In the genomic region with DNA sequence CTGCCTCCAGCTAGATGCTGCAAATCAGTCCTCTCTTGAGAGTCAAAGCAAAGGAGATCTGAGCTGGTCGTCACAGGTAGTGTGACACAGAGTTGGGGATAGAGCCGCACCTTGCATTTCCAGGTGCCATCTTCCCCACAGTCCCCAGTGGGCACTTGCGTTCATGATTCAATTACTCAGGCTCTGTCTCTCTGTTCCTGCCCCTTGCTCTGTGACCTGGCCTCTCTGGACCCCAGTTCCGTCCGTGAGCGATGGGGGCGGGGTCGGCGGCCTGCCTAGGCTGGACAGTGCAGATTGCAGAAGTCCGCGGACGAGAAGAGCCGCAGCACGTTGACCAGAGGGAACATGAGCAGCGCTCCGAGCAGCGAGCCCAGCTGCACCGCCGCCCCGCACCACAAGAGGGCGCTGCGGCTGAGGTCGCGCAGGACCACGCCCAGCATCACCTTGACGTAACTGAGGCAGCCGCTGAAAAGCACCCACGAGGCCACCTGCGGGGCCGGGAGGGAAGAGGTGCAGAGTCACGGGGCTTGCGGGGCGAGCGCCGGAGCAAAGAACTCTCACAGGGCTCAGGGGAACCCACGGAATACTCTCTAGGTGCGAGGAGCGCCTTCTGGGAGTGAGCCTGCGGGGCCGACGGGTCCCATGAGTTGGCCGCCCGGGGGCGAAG, we compare ENCODE assay signal across 8 cellular contexts. TPM values are rescaled to one million over a fixed set of nuclear protein-coding genes. Genes with fewer than 3 reads are reported as not detected.
DNase-seq lines count a peak whose midpoint lies in the region; ATAC-seq, FAIRE-seq and TF ChIP-seq lines count a peak whose summit lies in the region.

No MANE protein-coding gene starts in this region.

- peaks cover 13% of the 10 kb centered on the region; the same call in 1 of the 2 replicates for H3K27me3 ChIP-seq in SK-N-SH (ENCODE audit: insufficient read depth)

- no peak for TF ChIP-seq EP300 in SK-N-SH (IDR thresholded peaks at IDR 0.05; ENCODE audit: borderline replicate concordance in 1 of 2, low read depth in 1 of 2, low read length in 1 of 2)

- no peak overlapping the region for H2AFZ ChIP-seq in SK-N-SH (ENCODE audit: low read depth)

- no peak for TF ChIP-seq POLR2A in GM12891 (IDR thresholded peaks at IDR 0.05; ENCODE audit: low read depth, low read length)

- H4K20me1 ChIP-seq in SK-N-SH (ENCODE audit: insufficient read depth), result no peaks in the 10 kb centered on the region

- no peaks in the 10 kb centered on the region for H3K9me3 Mint-ChIP-seq in osteocyte (ENCODE audit: unreplicated experiment)

- H3K27me3 Mint-ChIP-seq in osteocyte (ENCODE audit: unreplicated experiment), result peaks cover 13% of the 10 kb centered on the region

- H3K27ac Mint-ChIP-seq in osteocyte (ENCODE audit: unreplicated experiment), result no peak overlapping the region

- H3K4me1 Mint-ChIP-seq in osteocyte (ENCODE audit: unreplicated experiment), result no peaks in the 10 kb centered on the region

- H3K36me3 Mint-ChIP-seq in osteocyte (ENCODE audit: unreplicated experiment), result no peaks in the 10 kb centered on the region

- CTCF ChIA-PET in SK-N-SH (lab: Yijun Ruan, JAX), result interaction anchor here (0.6 to 2.9 kb wide), 20 partner anchors 9 to 218 kb away, joined by 3 to 21 read pairs (median 4); no protein-coding TSS in a partner anchor

- no peak overlapping the region for H3K4me2 ChIP-seq in SK-N-SH

- POLR2A ChIA-PET in SK-N-SH (lab: Yijun Ruan, JAX), result interaction anchor here (0.8 kb wide), 1 partner anchor 240 kb away, joined by 3 read pairs; no protein-coding TSS in a partner anchor

- 63% methylated on average over 26 of the region's 44 CpGs for WGBS in SK-N-SH (ENCODE audit: low lambda C conversion rate)

- FAIRE-seq in GM12891 (lab: Jason Lieb, UNC), result peak; percentile 69

- TF ChIP-seq CTCF in SK-N-SH (IDR thresholded peaks at IDR 0.05), result peak; percentile 60
- TF ChIP-seq CTCF in epithelial cell of esophagus (IDR thresholded peaks at IDR 0.05; ENCODE audit: insufficient read depth, low read depth, low read length, missing control alignments), result peak; percentile 57
- TF ChIP-seq CTCF in osteocyte (IDR thresholded peaks at IDR 0.05), result peak; percentile 63

- peak; percentile 64 for DNase-seq in GM12891 (ENCODE audit: insufficient read length, low spot score)
- peak; percentile 78 for DNase-seq in SK-N-SH
- peak; percentile 18 for DNase-seq in epithelial cell of esophagus (ENCODE audit: low read depth)
- no peak for DNase-seq in osteocyte (ENCODE audit: extremely low spot score, unreplicated experiment)
- DNase-seq in NCI-H1092 (lab: John Stamatoyannopoulos, UW), result no peak
- DNase-seq in DMS79 treated with DMSO at 0.1 percent for 48 hours (lab: John Stamatoyannopoulos, UW), result no peak
- DNase-seq in Kasumi-1 (lab: John Stamatoyannopoulos, UW), result no peak

- no peaks in the 10 kb centered on the region for H3K9me2 ChIP-seq in SK-N-SH

- H3K4me3 ChIP-seq in SK-N-SH (ENCODE audit: low read depth in 2 of 2, low read length in 1 of 2) (peak overlapping the region in 1 of 2 experiments; percentile 32; a peak in 1 of 4 replicates), epithelial cell of esophagus (ENCODE audit: low read length) (no peak overlapping the region)

- no peak overlapping the region for H3K4me3 Mint-ChIP-seq in osteocyte (ENCODE audit: unreplicated experiment)

- H3K9me3 ChIP-seq in SK-N-SH, result no peaks in the 10 kb centered on the region

- no peaks in the 10 kb centered on the region for H3K79me2 ChIP-seq in SK-N-SH (ENCODE audit: insufficient read depth)

- H3K4me1 ChIP-seq in SK-N-SH (ENCODE audit: control insufficient read depth in 1 of 2, insufficient read depth in 2 of 2, low read depth in 1 of 2, low read length in 1 of 2), result peaks cover 0 to 3% of the 10 kb centered on the region in 2 experiments; a peak in 1 of 4 replicates

- no peak for ATAC-seq in HG03135 (IDR thresholded peaks at IDR 0.05; ENCODE audit: unreplicated experiment)

- no peak overlapping the region for H3K27ac ChIP-seq in SK-N-SH (ENCODE audit: low read depth in 2 of 2, low read length in 1 of 2)

- no peaks in the 10 kb centered on the region for H3F3A ChIP-seq in SK-N-SH (replicated peaks; ENCODE audit: insufficient read depth)

- H3K36me3 ChIP-seq in SK-N-SH (replicated peaks in 1 of 2; ENCODE audit: control insufficient read depth in 1 of 2, insufficient read depth in 2 of 2, low read length in 1 of 2), result no peaks in the 10 kb centered on the region

- TF ChIP-seq RAD21 in SK-N-SH (IDR thresholded peaks at IDR 0.05; ENCODE audit: low read length), result no peak

- H3K9ac ChIP-seq in SK-N-SH, result no peak overlapping the region

TF ChIP-seq in GM12891, 5 proteins besides CTCF, POLR2A, EP300 and RAD21:
- TF ChIP-seq PAX5 (IDR thresholded peaks at IDR 0.05; ENCODE audit: insufficient read depth, low read length, severe bottlenecking) (no peak), POU2F2 (IDR thresholded peaks at IDR 0.05; ENCODE audit: low read depth, low read length) (no peak), POLR2AphosphoS5 (IDR thresholded peaks at IDR 0.05; ENCODE audit: low read depth, low read length) (no peak), SPI1 (IDR thresholded peaks at IDR 0.05; ENCODE audit: low read depth, low read length) (no peak), TAF1 (IDR thresholded peaks at IDR 0.05; ENCODE audit: low read depth, low read length) (no peak)

TF ChIP-seq in SK-N-SH, 30 proteins besides CTCF, POLR2A, EP300 and RAD21:
- TF ChIP-seq, protein P1, sequence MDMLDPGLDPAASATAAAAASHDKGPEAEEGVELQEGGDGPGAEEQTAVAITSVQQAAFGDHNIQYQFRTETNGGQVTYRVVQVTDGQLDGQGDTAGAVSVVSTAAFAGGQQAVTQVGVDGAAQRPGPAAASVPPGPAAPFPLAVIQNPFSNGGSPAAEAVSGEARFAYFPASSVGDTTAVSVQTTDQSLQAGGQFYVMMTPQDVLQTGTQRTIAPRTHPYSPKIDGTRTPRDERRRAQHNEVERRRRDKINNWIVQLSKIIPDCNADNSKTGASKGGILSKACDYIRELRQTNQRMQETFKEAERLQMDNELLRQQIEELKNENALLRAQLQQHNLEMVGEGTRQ (IDR thresholded peaks at IDR 0.05; ENCODE audit: borderline replicate concordance, low read depth, low read length), result no peak
TF ChIP-seq in SK-N-SH: peak in this region for 0.

RNA-seq across cellular contexts. Expression of a gene that starts 7.4 kb away (rescaled TPM):
- polyA plus RNA-seq in GM12891 (2012; ENCODE audit: low read depth, missing spikeins), result not detected
- polyA plus RNA-seq in SK-N-SH (2012; rRNA removed), result not detected in 2 replicates
- 0.01 TPM in 1 of 2 replicates, not detected in the other for polyA plus RNA-seq in SK-N-SH (2012; cell fraction: cytosol; rRNA removed)
- 0.01 TPM in 1 of 2 replicates, not detected in the other for polyA plus RNA-seq in SK-N-SH (2012; cell fraction: nucleus; rRNA removed)
- not detected in 2 replicates for total RNA-seq in osteocyte

Comparison
In these comparisons a context has a peak if more than half of its experiments do, and no peak if none do; other contexts are left out.
1. DNase-seq: peak in GM12891 (single experiment), SK-N-SH (single experiment) and epithelial cell of esophagus (single experiment); none in osteocyte (single experiment), NCI-H1092 (single experiment), DMS79 treated with DMSO at 0.1 percent for 48 hours (single experiment) and Kasumi-1 (0 of 2).
2. Peak in every context shown above with its lines, with median percentiles within 50 percentile points of each other: CTCF ChIP-seq.